Comparison of ENCODE assay signal across 17 cellular contexts in the genomic region with DNA sequence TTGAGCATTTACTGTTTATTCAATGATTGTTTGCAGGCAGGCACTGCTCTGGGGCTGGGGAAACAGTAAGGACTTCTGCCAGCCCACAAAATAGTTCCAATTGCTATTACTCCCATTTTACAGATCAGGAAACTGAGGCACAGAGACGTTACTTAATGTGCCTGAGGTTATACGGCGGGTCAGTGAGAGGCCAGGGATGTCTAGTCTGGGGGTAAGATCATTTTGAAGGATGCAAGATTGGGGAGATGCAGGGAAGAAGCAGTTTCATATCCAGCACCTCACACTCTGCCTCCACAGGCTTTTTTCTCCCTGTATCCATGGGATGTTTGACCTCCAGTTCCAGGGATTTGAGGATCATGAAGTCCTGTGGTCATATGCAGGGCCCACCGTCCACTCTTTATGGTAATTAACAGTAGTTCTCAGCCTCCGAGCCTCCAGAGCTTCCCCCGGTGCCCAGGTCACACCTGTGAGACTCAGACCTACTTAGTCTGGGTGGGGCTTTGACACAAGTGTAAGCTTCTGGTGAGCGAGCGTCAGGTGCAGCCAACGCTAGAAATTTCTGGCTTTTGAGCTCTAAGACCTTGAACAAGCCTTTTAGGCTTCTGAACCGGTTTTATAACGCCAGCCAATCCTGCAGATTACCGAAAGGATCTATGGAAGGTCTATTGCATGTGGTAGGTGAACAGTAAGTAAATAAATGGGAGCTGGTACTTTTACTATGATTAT. TPM values are rescaled to one million over a fixed set of nuclear protein-coding genes. Genes with fewer than 3 reads are reported as not detected.
DNase-seq lines count a peak whose midpoint lies in the region; ATAC-seq, FAIRE-seq and TF ChIP-seq lines count a peak whose summit lies in the region.
"Had no signal": no experiment of that assay in that cellular context is flagged by ENCODE, and none has a peak within 500 bp of the region (broad histone marks: within the 10 kb centered on the region; RNA-seq: fewer than 3 reads in every experiment).

No MANE protein-coding gene starts in this region.

- peak overlapping the region; percentile 52 for H3K4me2 ChIP-seq in HepG2 (ENCODE audit: low read depth, low read length)
- H3K4me2 ChIP-seq: neural progenitor cell had no signal

- H3K9me3 ChIP-seq in HepG2 (ENCODE audit: low read length) (no peaks in the 10 kb centered on the region), right lobe of liver (no peaks in the 10 kb centered on the region)
- H3K9me3 ChIP-seq: suprapubic skin had no signal

- CTCF ChIA-PET in HepG2 (lab: Yijun Ruan, JAX; ENCODE audit: low intra/inter-chr PET ratio, low total read pairs), result no interaction called here

- no peaks in the 10 kb centered on the region for H3K36me3 Mint-ChIP-seq in central memory CD8-positive, alpha-beta T cell (ENCODE audit: insufficient read depth)
- peaks cover 0 to 4% of the 10 kb centered on the region in 2 donors for H3K36me3 Mint-ChIP-seq in naive B cell

- H3K4me3 Mint-ChIP-seq in central memory CD8-positive, alpha-beta T cell, result no peak overlapping the region
- H3K4me3 Mint-ChIP-seq in naive B cell, result peak overlapping the region in 4 of 8 donors; percentile 33 to 82 (median 58)
- H3K4me3 Mint-ChIP-seq: activated CD4-positive, alpha-beta T cell treated with anti-CD3 and anti-CD28 coated beads, Interleukin-2, amount 10 ng/mL, durations not matched to agents 24 days and 14 days; dendritic cell treated with granulocyte-macrophage colony-stimulating factor and Interleukin-4, amounts not matched to agents 40 ng/mL and 50 ng/mL, for 4 days; neural progenitor cell had no signal

- H3K4me3 ChIP-seq in HepG2 (replicated peaks in 1 of 3; ENCODE audit: insufficient read depth in 1 of 3, low read depth in 2 of 3, low read length in 3 of 3), result no peak overlapping the region
- no peak overlapping the region for H3K4me3 ChIP-seq in right lobe of liver
- H3K4me3 ChIP-seq: neural progenitor cell, suprapubic skin had no signal

- H3K9ac ChIP-seq in HepG2 (ENCODE audit: insufficient read depth, low read depth, low read length), result no peak overlapping the region
- H3K9ac ChIP-seq: neural progenitor cell had no signal

- H3K4me1 Mint-ChIP-seq in central memory CD8-positive, alpha-beta T cell, result no peaks in the 10 kb centered on the region
- H3K4me1 Mint-ChIP-seq in naive B cell, result peaks cover 0 to 6% (median 5%) of the 10 kb centered on the region in 3 donors
- H3K4me1 Mint-ChIP-seq: activated CD4-positive, alpha-beta T cell treated with anti-CD3 and anti-CD28 coated beads, Interleukin-2, amount 10 ng/mL, durations not matched to agents 24 days and 14 days had no signal

- ATAC-seq in HepG2, result no peak
- ATAC-seq in right lobe of liver, result no peak
- ATAC-seq in central memory CD8-positive, alpha-beta T cell (replicated peaks; ENCODE audit: extremely low read depth, poor library complexity, severe bottlenecking), result no peak
- no peak for ATAC-seq in naive B cell (ENCODE audit: low read depth in 2 of 2)
- no peak for ATAC-seq in GM21737 (IDR thresholded peaks at IDR 0.05; ENCODE audit: unreplicated experiment)

- FAIRE-seq in HepG2 (lab: Jason Lieb, UNC), result no peak
- FAIRE-seq: frontal cortex, GM18507, H1 had no signal

- BruUV-seq in HepG2 (replicated peaks; lab: Mats Ljungman, UMichigan), result no TSS peak

- POLR2A ChIA-PET in HepG2 (lab: Yijun Ruan, JAX), result interaction anchor here (1.1 kb wide), 1 partner anchor 40 kb away, joined by 3 read pairs; no protein-coding TSS in a partner anchor

- TF ChIP-seq EP300 in HepG2 (IDR thresholded peaks at IDR 0.05; ENCODE audit: low read depth in 2 of 2, low read length in 2 of 2) (no peak), HepG2 (CRISPR knock-in tag; IDR thresholded peaks at IDR 0.05; ENCODE audit: borderline replicate concordance) (no peak)

- no peaks in the 10 kb centered on the region for H3K27me3 ChIP-seq in HepG2 (ENCODE audit: control insufficient read depth in 1 of 2, insufficient read depth in 2 of 2, low read length in 2 of 2)
- H3K27me3 ChIP-seq in right lobe of liver, result no peaks in the 10 kb centered on the region
- H3K27me3 ChIP-seq: neural progenitor cell, suprapubic skin had no signal

- no peak for TF ChIP-seq RAD21 in HepG2 (CRISPR knock-in tag; IDR thresholded peaks at IDR 0.05)

- H3K9me3 Mint-ChIP-seq in central memory CD8-positive, alpha-beta T cell, result no peaks in the 10 kb centered on the region
- H3K9me3 Mint-ChIP-seq in naive B cell, result peaks cover 0 to 14% (median 8%) of the 10 kb centered on the region in 7 donors
- H3K9me3 Mint-ChIP-seq: activated CD4-positive, alpha-beta T cell treated with anti-CD3 and anti-CD28 coated beads, Interleukin-2, amount 10 ng/mL, durations not matched to agents 24 days and 14 days; dendritic cell treated with granulocyte-macrophage colony-stimulating factor and Interleukin-4, amounts not matched to agents 40 ng/mL and 50 ng/mL, for 4 days had no signal

- peak overlapping the region; percentile 38 for H3K27ac Mint-ChIP-seq in central memory CD8-positive, alpha-beta T cell (ENCODE audit: low read depth)
- peak overlapping the region in 4 of 6 donors; percentile 14 to 49 (median 28) for H3K27ac Mint-ChIP-seq in naive B cell
- H3K27ac Mint-ChIP-seq: activated CD4-positive, alpha-beta T cell treated with anti-CD3 and anti-CD28 coated beads, Interleukin-2, amount 10 ng/mL, durations not matched to agents 24 days and 14 days; dendritic cell treated with granulocyte-macrophage colony-stimulating factor and Interleukin-4, amounts not matched to agents 40 ng/mL and 50 ng/mL, for 4 days; neural progenitor cell had no signal

- no peak overlapping the region for H2AFZ ChIP-seq in HepG2 (ENCODE audit: low read length)
- H2AFZ ChIP-seq: neural progenitor cell had no signal

- no peak for DNase-seq in HepG2 (ENCODE audit: low spot score)
- no peak for DNase-seq in right lobe of liver
- DNase-seq in central memory CD8-positive, alpha-beta T cell (ENCODE audit: low spot score in 2 of 2), result no peak
- no peak for DNase-seq in naive B cell
- DNase-seq in stimulated activated CD4-positive, alpha-beta T cell treated with anti-CD3 and anti-CD28 coated beads, Interleukin-2, amount 100 ng/mL, for 24 hours, result no peak
- no peak for DNase-seq in NK-92 (lab: John Stamatoyannopoulos, UW; ENCODE audit: unreplicated experiment)
- no peak for DNase-seq in T-helper 2 cell
- DNase-seq: activated CD4-positive, alpha-beta T cell treated with anti-CD3 and anti-CD28 coated beads, Interleukin-2, amount 10 ng/mL, durations not matched to agents 24 days and 14 days; EL; SW 1271 had no signal

- H3K27me3 Mint-ChIP-seq in central memory CD8-positive, alpha-beta T cell, result no peaks in the 10 kb centered on the region
- H3K27me3 Mint-ChIP-seq in naive B cell, result no peaks in the 10 kb centered on the region
- H3K27me3 Mint-ChIP-seq: activated CD4-positive, alpha-beta T cell treated with anti-CD3 and anti-CD28 coated beads, Interleukin-2, amount 10 ng/mL, durations not matched to agents 24 days and 14 days had no signal

- H3K4me1 ChIP-seq in HepG2 (ENCODE audit: insufficient read depth, low read length), result peaks cover 34% of the 10 kb centered on the region
- no peaks in the 10 kb centered on the region for H3K4me1 ChIP-seq in right lobe of liver
- H3K4me1 ChIP-seq: suprapubic skin had no signal

- H3K36me3 ChIP-seq in HepG2 (replicated peaks in 1 of 2; ENCODE audit: control insufficient read depth in 1 of 2, insufficient read depth in 2 of 2, low read length in 2 of 2), result peaks cover 9 to 23% of the 10 kb centered on the region in 2 experiments; a peak in 4 of 5 replicates
- peaks cover 0 to 4% (median 0%) of the 10 kb centered on the region in 4 donors for H3K36me3 ChIP-seq in right lobe of liver
- H3K36me3 ChIP-seq: neural progenitor cell, suprapubic skin had no signal

- H3K27ac ChIP-seq in HepG2 (ENCODE audit: extremely low read length, insufficient read depth, low read length) (no peak overlapping the region), right lobe of liver (no peak overlapping the region)
- H3K27ac ChIP-seq: neural progenitor cell, suprapubic skin had no signal

- in situ Hi-C loops in HepG2 (cut with HindIII; ENCODE audit: extremely low pct_ligation_motif_present, low pct_unique_long_range_greater_than_20kb), result no loop called here

- TF ChIP-seq POLR2A in HepG2 (IDR thresholded peaks at IDR 0.05; ENCODE audit: insufficient read depth in 1 of 2, low read depth in 2 of 2, low read length in 2 of 2), result no peak
- TF ChIP-seq POLR2A in right lobe of liver (IDR thresholded peaks at IDR 0.05), result no peak

- TF ChIP-seq CTCF in HepG2 (CRISPR knock-in tag; IDR thresholded peaks at IDR 0.05) (no peak), right lobe of liver (IDR thresholded peaks at IDR 0.05) (no peak)

- no peaks in the 10 kb centered on the region for H4K20me1 ChIP-seq in HepG2 (ENCODE audit: insufficient read depth, low read length)

- H3K79me2 ChIP-seq in HepG2 (ENCODE audit: insufficient read depth, low read length), result no peaks in the 10 kb centered on the region

- intact Hi-C loops in HepG2 (cut with micrococcal nuclease; ENCODE audit: unreplicated experiment) (loop anchor here (1.0 to 5.0 kb wide), 3 partner anchors 19 to 1056 kb away; no protein-coding TSS in a partner anchor), right lobe of liver (cut with DNase I) (loop anchor here in 1 of 2 donors (10.0 kb wide), 1 partner anchor 46 kb away; a partner anchor contains a TSS)

- 95% methylated on average over 12 of the region's 12 CpGs for WGBS in HepG2 (ENCODE audit: low lambda C conversion rate)
- WGBS in right lobe of liver (ENCODE audit: insufficient coverage, low coverage, low lambda C conversion rate, missing lambda C conversion rate), result 95% methylated on average over 9 of the region's 12 CpGs

RNA-seq across cellular contexts. Expression of a gene that starts 46.7 kb away (rescaled TPM):
- total RNA-seq in HepG2 (2016; rRNA removed; fragmentation: Illumina TruSeq; extraction: Trizol), result 97.3 and 123 TPM in 2 replicates
- 9.7 and 10.7 TPM in 2 replicates for total RNA-seq in HepG2 (2016; cell fraction: cytosol; rRNA removed; fragmentation: Illumina TruSeq; extraction: Trizol; ENCODE audit: low read depth)
- total RNA-seq in HepG2 (2016; cell fraction: insoluble cytoplasmic fraction; rRNA removed; fragmentation: Illumina TruSeq; extraction: Trizol), result 100 and 112 TPM in 2 replicates
- 29.4 and 30.9 TPM in 2 replicates for total RNA-seq in HepG2 (2016; cell fraction: membrane; rRNA removed; fragmentation: Illumina TruSeq; extraction: Trizol)
- total RNA-seq in HepG2 (2016; cell fraction: nucleus; rRNA removed; fragmentation: Illumina TruSeq; extraction: Trizol), result 61.8 and 69.4 TPM in 2 replicates
- polyA plus RNA-seq in HepG2 (2011; rRNA removed), result 47.6 and 55.0 TPM in 2 replicates
- polyA plus RNA-seq in HepG2 (2011; cell fraction: cytosol; rRNA removed), result 25.4 and 34.3 TPM in 2 replicates
- polyA plus RNA-seq in HepG2 (2011; cell fraction: nucleus; rRNA removed), result 65.2 and 68.0 TPM in 2 replicates
- 21.6 and 22.2 TPM in 2 replicates for polyA plus RNA-seq in HepG2 (2012)
- 5.7 and 5.8 TPM in 2 replicates for polyA plus RNA-seq in HepG2 (2016; cell fraction: cytosol; fragmentation: Illumina TruSeq; extraction: Trizol; ENCODE audit: low read depth)
- polyA plus RNA-seq in HepG2 (2016; cell fraction: insoluble cytoplasmic fraction; fragmentation: Illumina TruSeq; extraction: Trizol; ENCODE audit: low read depth), result 116 and 128 TPM in 2 replicates
- polyA plus RNA-seq in HepG2 (2016; cell fraction: membrane; fragmentation: Illumina TruSeq; extraction: Trizol; ENCODE audit: low read depth), result 15.2 TPM in 2 replicates
- polyA plus RNA-seq in HepG2 (2016; cell fraction: nucleus; fragmentation: Illumina TruSeq; extraction: Trizol; ENCODE audit: insufficient read depth, low read depth), result 101 and 108 TPM in 2 replicates
- 0.44 and 41.3 TPM in 2 replicates for polyA minus RNA-seq in HepG2 (2011; rRNA and poly(A)+ RNA removed; ENCODE audit: low replicate concordance)
- polyA minus RNA-seq in HepG2 (2011; cell fraction: cytosol; rRNA and poly(A)+ RNA removed), result 24.2 and 32.3 TPM in 2 replicates
- polyA minus RNA-seq in HepG2 (2011; cell fraction: nucleus; rRNA and poly(A)+ RNA removed), result 32.1 and 39.7 TPM in 2 replicates
- total RNA-seq in right lobe of liver, result 100 to 1,000 TPM; 160 to 378 (median 305) TPM
- polyA plus RNA-seq in naive B cell (ENCODE audit: low read depth in 6 of 6), result 10 to 100 TPM in 1 of 6 donors, 1 to 10 TPM in 5; 1.9 to 10.0 (median 4.8) TPM
